In the genomic region with DNA sequence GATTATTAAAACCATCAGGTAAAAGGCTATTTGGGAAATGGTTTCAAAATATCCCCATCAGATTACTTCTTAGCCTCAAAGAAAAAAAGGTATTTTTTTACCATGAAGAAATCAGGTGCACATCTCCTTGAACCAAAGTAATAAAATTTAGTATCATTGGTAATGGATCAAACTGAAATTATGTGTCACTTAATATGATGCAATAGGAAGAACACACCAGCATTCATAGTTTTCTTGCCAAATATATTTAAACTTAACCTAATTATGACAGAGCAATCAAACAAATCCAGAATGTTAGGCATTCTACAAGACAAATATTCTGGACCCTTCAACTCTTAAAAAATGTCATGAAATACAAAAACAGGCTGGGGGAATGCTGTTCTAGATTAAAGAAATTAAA, we compare ENCODE assay signal across 25 cellular contexts.
"Had no signal": no experiment of that assay in that cellular context is flagged by ENCODE, and none has a peak within 500 bp of the region (broad histone marks: within the 10 kb centered on the region; RNA-seq: fewer than 3 reads in every experiment).

No MANE protein-coding gene starts in this region.

- H3K9me3 ChIP-seq: colonic mucosa had no signal

- H3K4me1 ChIP-seq: colonic mucosa had no signal

- H3K4me3 ChIP-seq: colonic mucosa, esophagus squamous epithelium, gastrocnemius medialis, heart right ventricle, left lung, lower lobe of right lung, mucosa of descending colon had no signal

- FAIRE-seq: endometrium, islet of Langerhans, keratinocyte had no signal

- DNase-seq: colonic mucosa; cortex of kidney; effector CD8-positive, alpha-beta T cell; effector memory CD8-positive, alpha-beta T cell; endodermal cell; erythroblast; esophagus squamous epithelium; foreskin melanocyte; gastrocnemius medialis; glutamatergic neuron; head of caudate nucleus; heart right ventricle; hippocampal formation; left cardiac atrium; left lung; left ventricle myocardium superior; lower lobe of right lung; mesenchymal stem cell; mucosa of descending colon; naive B cell had no signal

- H3K27me3 ChIP-seq: colonic mucosa, esophagus squamous epithelium, gastrocnemius medialis, heart right ventricle, left lung had no signal

- H3K27ac ChIP-seq: colonic mucosa, epithelial cell of prostate, esophagus squamous epithelium, gastrocnemius medialis, left lung, lower lobe of right lung had no signal

- ATAC-seq: effector memory CD8-positive, alpha-beta T cell; esophagus mucosa; gastrocnemius medialis; heart right ventricle; left cardiac atrium; left lung; left ventricle myocardium superior; lower lobe of right lung; mucosa of descending colon had no signal

- H3K36me3 ChIP-seq: colonic mucosa, esophagus squamous epithelium, gastrocnemius medialis, heart right ventricle, left lung, lower lobe of right lung had no signal
